In genomic region chr11:14386081-14386480, GRCh38 we compare ENCODE assay signal across 17 cellular contexts.
"Had no signal": no experiment of that assay in that cellular context is flagged by ENCODE, and none has a peak within 500 bp of the region (broad histone marks: within the 10 kb centered on the region; RNA-seq: fewer than 3 reads in every experiment).

No MANE protein-coding gene starts in this region.

- H3K27ac ChIP-seq: colonic mucosa, esophagus squamous epithelium, lower lobe of right lung, prostate gland, stomach, thyroid gland had no signal

- H3K4me3 ChIP-seq: colonic mucosa, esophagus squamous epithelium, lower lobe of right lung, prostate gland, right atrium auricular region, stomach, thyroid gland had no signal

- H3K27me3 ChIP-seq: colonic mucosa, right atrium auricular region, thyroid gland had no signal

- DNase-seq: colonic mucosa; effector memory CD8-positive, alpha-beta T cell; erythroblast; esophagus squamous epithelium; immature natural killer cell; islet precursor cell; left colon; left ventricle myocardium superior; lower lobe of right lung; naive B cell; stimulated activated CD4-positive, alpha-beta T cell treated with anti-CD3 and anti-CD28 coated beads, Interleukin-2, amount 100 ng/mL, for 24 hours; stimulated activated CD4-positive, alpha-beta T cell treated with anti-CD3 and anti-CD28 coated beads, Interleukin-4, amount 100 ng/mL, for 24 hours; stimulated activated naive CD4-positive, alpha-beta T cell treated with Interleukin-2 at 50 U/mL for 16 hours; stomach; thyroid gland had no signal

- H3K36me3 ChIP-seq: colonic mucosa, esophagus squamous epithelium, lower lobe of right lung, prostate gland, right atrium auricular region, stomach, thyroid gland had no signal

- H3K4me1 ChIP-seq: colonic mucosa, prostate gland, thyroid gland had no signal

- H3K9me3 ChIP-seq: colonic mucosa, esophagus squamous epithelium, lower lobe of right lung, prostate gland, right atrium auricular region, stomach, thyroid gland had no signal
